In the genomic region with DNA sequence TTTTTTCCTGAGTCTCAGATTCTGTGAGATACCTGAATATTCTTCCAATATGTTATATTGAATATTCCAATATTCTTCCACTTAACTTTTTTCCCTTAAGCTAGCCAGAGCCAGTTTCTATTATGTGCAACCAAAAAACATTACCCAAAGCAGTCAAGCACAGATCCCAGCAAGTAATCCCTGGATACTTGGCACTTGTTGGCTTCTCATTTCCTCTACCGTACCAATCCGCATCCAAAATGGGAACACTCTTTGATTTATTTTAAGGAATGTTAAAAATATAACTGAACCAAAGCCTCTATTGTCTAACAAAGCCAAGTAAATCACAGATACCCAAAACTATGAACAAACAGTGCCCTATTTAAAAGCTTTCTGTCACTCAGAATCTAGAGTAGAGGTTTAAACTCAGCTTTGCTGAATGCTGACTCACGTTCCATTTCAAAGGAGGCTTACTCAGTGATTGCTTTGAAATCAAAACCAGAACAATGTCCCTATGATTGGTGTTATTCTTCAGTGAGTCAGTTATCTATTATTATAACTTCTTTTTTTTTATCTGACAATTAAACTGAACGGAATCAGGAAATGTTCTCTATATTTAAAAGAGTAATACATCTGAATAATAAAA, we compare ENCODE assay signal across 13 cellular contexts.
DNase-seq lines count a peak whose midpoint lies in the region; ATAC-seq, FAIRE-seq and TF ChIP-seq lines count a peak whose summit lies in the region.
"Had no signal": no experiment of that assay in that cellular context is flagged by ENCODE, and none has a peak within 500 bp of the region (broad histone marks: within the 10 kb centered on the region; RNA-seq: fewer than 3 reads in every experiment).

No MANE protein-coding gene starts in this region.

- FAIRE-seq in endothelial cell of umbilical vein (lab: Jason Lieb, UNC), result peak; percentile 15

- no peak for TF ChIP-seq POLR2A in endothelial cell of umbilical vein (IDR thresholded peaks at IDR 0.05; ENCODE audit: low read depth, low read length)

- H3K4me3 ChIP-seq in MG63, result no peak overlapping the region
- no peak overlapping the region for H3K4me3 ChIP-seq in endothelial cell of umbilical vein (replicated peaks in 1 of 3; ENCODE audit: insufficient read depth in 1 of 3, low read depth in 1 of 3, low read length in 3 of 3)
- H3K4me3 ChIP-seq in osteoblast (ENCODE audit: insufficient read depth, low read length), result no peak overlapping the region
- H3K4me3 ChIP-seq: prostate gland had no signal

- no peak overlapping the region for H3K9ac ChIP-seq in endothelial cell of umbilical vein (replicated peaks; ENCODE audit: extremely low read depth, insufficient read depth, low read length)

- H3K4me1 ChIP-seq in endothelial cell of umbilical vein (ENCODE audit: control insufficient read depth, extremely low read depth, insufficient read depth, low read length), result peaks cover 6% of the 10 kb centered on the region
- peaks cover 15% of the 10 kb centered on the region for H3K4me1 ChIP-seq in osteoblast (ENCODE audit: insufficient read depth, low read length)
- H3K4me1 ChIP-seq: prostate gland had no signal

- POLR2A ChIA-PET in endothelial cell of umbilical vein (lab: Charles Lee), result no interaction called here

- H3K9me1 ChIP-seq in endothelial cell of umbilical vein (replicated peaks; ENCODE audit: control insufficient read depth, extremely low read depth, insufficient read depth, low read length), result no peaks in the 10 kb centered on the region

- no peaks in the 10 kb centered on the region for H3K9me3 ChIP-seq in MG63
- no peaks in the 10 kb centered on the region for H3K9me3 ChIP-seq in endothelial cell of umbilical vein (replicated peaks; ENCODE audit: control insufficient read depth, insufficient read depth, low read length)
- no peaks in the 10 kb centered on the region for H3K9me3 ChIP-seq in osteoblast (ENCODE audit: low read depth, low read length)
- H3K9me3 ChIP-seq: prostate gland had no signal

- TF ChIP-seq CTCF in endothelial cell of umbilical vein (IDR thresholded peaks at IDR 0.05; ENCODE audit: extremely low read depth in 1 of 2, insufficient read depth in 1 of 2, low read depth in 1 of 2, low read length in 2 of 2), result no peak
- no peak for TF ChIP-seq CTCF in osteoblast (IDR thresholded peaks at IDR 0.05; ENCODE audit: extremely low read depth, low read depth, low read length)

- dilution Hi-C loops in endothelial cell of umbilical vein (cut with MboI; ENCODE audit: extremely low pct_ligation_motif_present, low sequenced_read_pairs), result no loop called here

- BruUV-seq in endothelial cell of umbilical vein (replicated peaks; lab: Mats Ljungman, UMichigan), result no TSS peak

- no peak overlapping the region for H2AFZ ChIP-seq in endothelial cell of umbilical vein (ENCODE audit: low read depth, low read length)
- no peak overlapping the region for H2AFZ ChIP-seq in osteoblast (ENCODE audit: low read length)

- H3K27me3 ChIP-seq in MG63 (no peaks in the 10 kb centered on the region), endothelial cell of umbilical vein (ENCODE audit: control insufficient read depth in 2 of 2, insufficient read depth in 2 of 2, low read length in 2 of 2) (no peaks in the 10 kb centered on the region), osteoblast (ENCODE audit: insufficient read depth, low read length) (no peaks in the 10 kb centered on the region)

- H3K4me2 ChIP-seq in endothelial cell of umbilical vein (ENCODE audit: insufficient read depth, low read length) (peak overlapping the region; percentile 27), osteoblast (ENCODE audit: insufficient read depth, low read length) (peak overlapping the region; percentile 69)

- intact Hi-C loops in endothelial cell of umbilical vein (cut with micrococcal nuclease), result loop anchor here (2.0 kb wide), 1 partner anchor 412 kb away; no protein-coding TSS in a partner anchor

- ATAC-seq in GM21423 (IDR thresholded peaks at IDR 0.05; ENCODE audit: unreplicated experiment) (no peak), GM18511 (IDR thresholded peaks at IDR 0.05; ENCODE audit: unreplicated experiment) (no peak)
- ATAC-seq: left ventricle myocardium superior had no signal

- H4K20me1 ChIP-seq in endothelial cell of umbilical vein (replicated peaks; ENCODE audit: control insufficient read depth, extremely low read depth, insufficient read depth, low read length), result no peaks in the 10 kb centered on the region
- no peaks in the 10 kb centered on the region for H4K20me1 ChIP-seq in osteoblast (ENCODE audit: insufficient read depth, low read length)

- CTCF ChIA-PET in endothelial cell of umbilical vein (lab: Charles Lee), result interaction anchor here (0.6 kb wide), 1 partner anchor 229 kb away, joined by 3 read pairs; no protein-coding TSS in a partner anchor

- peak; percentile 75 for DNase-seq in COLO829 (ENCODE audit: low spot score)
- DNase-seq in MG63, result peak; percentile 23
- DNase-seq in endothelial cell of umbilical vein (ENCODE audit: low read depth, low spot score), result peak; percentile 72
- peak; percentile 74 for DNase-seq in osteoblast (ENCODE audit: insufficient read length, low spot score, missing footprints)
- no peak for DNase-seq in effector CD4-positive, alpha-beta T cell
- DNase-seq in cerebellar cortex (ENCODE audit: low spot score), result no peak
- DNase-seq: H7; left ventricle myocardium superior; NCI-H1436 treated with DMSO at 0.1 percent for 48 hours; NK-92 treated with Interleukin-12 subunit alpha and Interleukin-12 subunit beta, amount 100 ng/mL, for 24 hours had no signal

- H3K79me2 ChIP-seq in endothelial cell of umbilical vein (ENCODE audit: control insufficient read depth, insufficient read depth, low read length) (no peaks in the 10 kb centered on the region), osteoblast (ENCODE audit: insufficient read depth, low read length) (no peaks in the 10 kb centered on the region)

- H3K27ac ChIP-seq in endothelial cell of umbilical vein (ENCODE audit: insufficient read depth, low read depth, low read length) (peak overlapping the region; percentile 73), osteoblast (ENCODE audit: low read depth, low read length) (peak overlapping the region; percentile 54)
- H3K27ac ChIP-seq: prostate gland had no signal

- no peaks in the 10 kb centered on the region for H3K36me3 ChIP-seq in MG63
- no peaks in the 10 kb centered on the region for H3K36me3 ChIP-seq in endothelial cell of umbilical vein (ENCODE audit: control insufficient read depth in 2 of 2, extremely low read depth in 1 of 2, insufficient read depth in 2 of 2, low read length in 2 of 2)
- no peaks in the 10 kb centered on the region for H3K36me3 ChIP-seq in osteoblast (ENCODE audit: insufficient read depth, low read length)
- H3K36me3 ChIP-seq: prostate gland had no signal

TF ChIP-seq in endothelial cell of umbilical vein, 7 proteins besides CTCF, POLR2A, EP300 and RAD21:
- TF ChIP-seq MYC (IDR thresholded peaks at IDR 0.05; ENCODE audit: low read depth, low read length), result no peak
- peak; percentile 40 for TF ChIP-seq JUN (IDR thresholded peaks at IDR 0.05; ENCODE audit: borderline replicate concordance, insufficient read depth, insufficient read length, low read depth)
- peak; percentile 86 for TF ChIP-seq FOS (IDR thresholded peaks at IDR 0.05; ENCODE audit: borderline replicate concordance, insufficient read depth, low read length)
TF ChIP-seq in endothelial cell of umbilical vein: peak in this region for 2.

Comparison
In these comparisons a context has a peak if more than half of its experiments do, and no peak if none do; other contexts are left out.
1. DNase-seq: peak in COLO829 (single experiment), MG63 (single experiment), endothelial cell of umbilical vein (single experiment) and osteoblast (single experiment); none in effector CD4-positive, alpha-beta T cell (single experiment) and cerebellar cortex (single experiment).